In genomic region chr3:9072667-9073009, GRCh38 we compare ENCODE assay signal across 28 cellular contexts.
"Had no signal": no experiment of that assay in that cellular context is flagged by ENCODE, and none has a peak within 500 bp of the region (broad histone marks: within the 10 kb centered on the region; RNA-seq: fewer than 3 reads in every experiment).

No MANE protein-coding gene starts in this region.

- H3K4me1 ChIP-seq: body of pancreas, stomach, tibial artery had no signal

- ATAC-seq: body of pancreas, lower lobe of right lung, sciatic nerve, upper lobe of right lung had no signal

- H3K9me3 ChIP-seq: body of pancreas, lower lobe of right lung, stomach, tibial artery, upper lobe of right lung had no signal

- H3K27ac ChIP-seq: body of pancreas, epithelial cell of prostate, lower lobe of right lung, neural progenitor cell, stomach, tibial artery, upper lobe of right lung, VCaP had no signal

- H3K4me3 ChIP-seq: body of pancreas, lower lobe of right lung, neural progenitor cell, stomach, tibial artery, upper lobe of right lung had no signal

- DNase-seq: activated CD4-positive, alpha-beta T cell treated with anti-CD3 and anti-CD28 coated beads for 4 hours; activated CD4-positive, alpha-beta T cell treated with anti-CD3 and anti-CD28 coated beads, Interleukin-2, amount 50 U/mL, for 4 hours; activated effector memory CD4-positive, alpha-beta T cell treated with Interleukin-2 at 50 U/mL for 16 hours; activated naive CD4-positive, alpha-beta T cell treated with Interleukin-2 at 50 U/mL for 16 hours; aorta; body of pancreas; central memory CD4-positive, alpha-beta T cell; effector CD4-positive, alpha-beta T cell; glutamatergic neuron; kidney; lower lobe of right lung; mesendoderm; natural killer cell; occipital lobe; small intestine; stimulated activated CD4-positive, alpha-beta T cell treated with anti-CD3 and anti-CD28 coated beads, Interleukin-4, amount 100 ng/mL, for 24 hours; stomach; SW 1271; T-helper 9 cell; tibial artery; upper lobe of right lung had no signal

- FAIRE-seq: endometrium, frontal cortex, kidney, small intestine, TTC549 had no signal

- H3K27me3 ChIP-seq: body of pancreas, neural progenitor cell, stomach, upper lobe of right lung had no signal

- H3K36me3 ChIP-seq: lower lobe of right lung, neural progenitor cell, stomach, tibial artery, upper lobe of right lung had no signal
